In the genomic region with DNA sequence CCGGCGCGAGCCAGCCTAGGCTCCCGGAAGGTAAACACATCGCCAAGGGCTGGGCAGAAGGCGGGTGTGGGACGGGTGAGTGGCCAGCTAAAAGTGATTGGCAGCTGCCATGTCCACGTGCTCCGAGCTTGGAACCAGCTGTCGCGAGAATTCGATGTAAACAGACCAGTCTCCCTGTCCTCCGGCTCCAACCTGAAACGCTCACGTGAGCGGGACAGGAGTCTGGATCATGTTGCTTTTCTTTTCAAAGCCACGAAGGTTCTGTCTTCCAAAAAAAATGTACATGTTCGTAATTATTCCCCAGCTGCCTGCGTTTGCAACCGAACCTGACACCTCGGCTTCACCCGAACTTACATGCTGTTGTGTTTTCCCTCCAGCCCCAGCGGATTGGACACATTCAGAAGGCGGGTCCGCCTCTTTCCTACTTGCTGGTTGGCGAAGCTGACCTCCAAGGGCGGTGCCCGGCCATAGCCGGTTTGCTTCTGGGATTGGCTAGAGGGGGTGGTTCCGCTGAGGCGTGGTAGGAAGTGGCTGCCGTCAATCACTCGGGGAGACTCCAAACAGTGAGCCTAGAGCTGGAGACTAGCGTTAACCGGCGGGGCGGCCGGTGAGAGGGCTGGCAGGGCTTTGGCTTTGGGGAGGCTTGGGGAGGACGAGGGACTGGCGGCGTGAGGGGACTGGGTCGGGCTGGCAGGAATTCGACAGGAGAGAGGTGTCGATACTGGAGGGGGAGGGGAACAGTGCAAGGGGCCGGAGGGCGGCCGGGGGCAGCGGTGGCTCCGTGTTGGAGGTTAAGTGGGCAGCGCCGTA, we compare ENCODE assay signal across 1 cellular context.
TF ChIP-seq lines count a peak whose summit lies in the region.

TSS of gene BCAS3 (plus strand) at position 544 of the 810 bp plus-strand sequence.

TF ChIP-seq in HepG2, 621 proteins besides CTCF, POLR2A, EP300 and RAD21 (continued from another document and continues in another):
- peak; percentile 88 for TF ChIP-seq IRF2 (CRISPR knock-in tag; IDR thresholded peaks at IDR 0.05)
- peak; percentile 76; the same call in 1 of the 2 replicates for TF ChIP-seq ZNF816 (CRISPR knock-in tag; IDR thresholded peaks at IDR 0.05; ENCODE audit: borderline replicate concordance)
- peak; percentile 77 for TF ChIP-seq POGZ (CRISPR knock-in tag; IDR thresholded peaks at IDR 0.05)
- TF ChIP-seq ZMAT3 (CRISPR knock-in tag; conservative IDR thresholded peaks at IDR 0.05): peak; percentile 87; the same call in 1 of the 2 replicates
- peak; percentile 92 for TF ChIP-seq XRCC5 (optimal IDR thresholded peaks at IDR 0.05; ENCODE audit: low read length)
- peak; percentile 96 for TF ChIP-seq CHD2 (IDR thresholded peaks at IDR 0.05; ENCODE audit: low read depth, low read length)
- peak; percentile 50; the same call in 1 of the 2 replicates for TF ChIP-seq ZNF609 (CRISPR knock-in tag; IDR thresholded peaks at IDR 0.05; ENCODE audit: borderline replicate concordance)
- TF ChIP-seq JUND (CRISPR knock-in tag; IDR thresholded peaks at IDR 0.05): no peak
- TF ChIP-seq GATAD2A (CRISPR knock-in tag; IDR thresholded peaks at IDR 0.05): peak; percentile 29
- TF ChIP-seq CHCHD3 (CRISPR knock-in tag; IDR thresholded peaks at IDR 0.05): no peak
- peak; percentile 68 for TF ChIP-seq RBFOX2 (IDR thresholded peaks at IDR 0.05; ENCODE audit: low read depth, low read length)
- TF ChIP-seq MAZ (IDR thresholded peaks at IDR 0.05; ENCODE audit: borderline replicate concordance, low read depth, low read length): peak; percentile 47; the same call in 1 of the 2 replicates
- TF ChIP-seq MAZ (CRISPR knock-in tag; IDR thresholded peaks at IDR 0.05; ENCODE audit: low read depth): peak; percentile 65
- no peak for TF ChIP-seq NFRKB (IDR thresholded peaks at IDR 0.05)
- TF ChIP-seq LCORL (IDR thresholded peaks at IDR 0.05): no peak
- TF ChIP-seq LCORL (CRISPR knock-in tag; IDR thresholded peaks at IDR 0.05): no peak; the same call in 1 of the 2 replicates
- 0 out of 2 replicates have a peak, but pooled peaks have one; percentile 26 for TF ChIP-seq ZNF780A (CRISPR knock-in tag; IDR thresholded peaks at IDR 0.05)
- TF ChIP-seq MTERF4 (CRISPR knock-in tag; IDR thresholded peaks at IDR 0.05): peak; percentile 80; the same call in 1 of the 2 replicates
- TF ChIP-seq TP53 (CRISPR knock-in tag; conservative IDR thresholded peaks at IDR 0.05): peak; percentile 50; the same call in 1 of the 2 replicates
- TF ChIP-seq GLI4 (CRISPR knock-in tag; IDR thresholded peaks at IDR 0.05; ENCODE audit: borderline replicate concordance): peak; percentile 92; the same call in 1 of the 2 replicates
- peak; percentile 96 for TF ChIP-seq ZNF501 (CRISPR knock-in tag; IDR thresholded peaks at IDR 0.05)
- TF ChIP-seq TAF1 (CRISPR knock-in tag; IDR thresholded peaks at IDR 0.05): peak; percentile 7
- TF ChIP-seq NONO (IDR thresholded peaks at IDR 0.05): no peak
- peak; percentile 41; the same call in 1 of the 2 replicates for TF ChIP-seq NONO (CRISPR knock-in tag; conservative IDR thresholded peaks at IDR 0.05)
- peak; percentile 81 for TF ChIP-seq TAF15 (IDR thresholded peaks at IDR 0.05; ENCODE audit: low read depth, low read length, poor library complexity, severe bottlenecking)
- peak; percentile 74 for TF ChIP-seq U2AF1 (optimal IDR thresholded peaks at IDR 0.05; ENCODE audit: low read depth, low read length)
- peak; percentile 79; the same call in 1 of the 2 replicates for TF ChIP-seq GATA4 (IDR thresholded peaks at IDR 0.05; ENCODE audit: borderline replicate concordance, low read depth)
- TF ChIP-seq FOXK1 (CRISPR knock-in tag; IDR thresholded peaks at IDR 0.05; ENCODE audit: borderline replicate concordance, low read depth): peak; percentile 100
- TF ChIP-seq, protein P1, sequence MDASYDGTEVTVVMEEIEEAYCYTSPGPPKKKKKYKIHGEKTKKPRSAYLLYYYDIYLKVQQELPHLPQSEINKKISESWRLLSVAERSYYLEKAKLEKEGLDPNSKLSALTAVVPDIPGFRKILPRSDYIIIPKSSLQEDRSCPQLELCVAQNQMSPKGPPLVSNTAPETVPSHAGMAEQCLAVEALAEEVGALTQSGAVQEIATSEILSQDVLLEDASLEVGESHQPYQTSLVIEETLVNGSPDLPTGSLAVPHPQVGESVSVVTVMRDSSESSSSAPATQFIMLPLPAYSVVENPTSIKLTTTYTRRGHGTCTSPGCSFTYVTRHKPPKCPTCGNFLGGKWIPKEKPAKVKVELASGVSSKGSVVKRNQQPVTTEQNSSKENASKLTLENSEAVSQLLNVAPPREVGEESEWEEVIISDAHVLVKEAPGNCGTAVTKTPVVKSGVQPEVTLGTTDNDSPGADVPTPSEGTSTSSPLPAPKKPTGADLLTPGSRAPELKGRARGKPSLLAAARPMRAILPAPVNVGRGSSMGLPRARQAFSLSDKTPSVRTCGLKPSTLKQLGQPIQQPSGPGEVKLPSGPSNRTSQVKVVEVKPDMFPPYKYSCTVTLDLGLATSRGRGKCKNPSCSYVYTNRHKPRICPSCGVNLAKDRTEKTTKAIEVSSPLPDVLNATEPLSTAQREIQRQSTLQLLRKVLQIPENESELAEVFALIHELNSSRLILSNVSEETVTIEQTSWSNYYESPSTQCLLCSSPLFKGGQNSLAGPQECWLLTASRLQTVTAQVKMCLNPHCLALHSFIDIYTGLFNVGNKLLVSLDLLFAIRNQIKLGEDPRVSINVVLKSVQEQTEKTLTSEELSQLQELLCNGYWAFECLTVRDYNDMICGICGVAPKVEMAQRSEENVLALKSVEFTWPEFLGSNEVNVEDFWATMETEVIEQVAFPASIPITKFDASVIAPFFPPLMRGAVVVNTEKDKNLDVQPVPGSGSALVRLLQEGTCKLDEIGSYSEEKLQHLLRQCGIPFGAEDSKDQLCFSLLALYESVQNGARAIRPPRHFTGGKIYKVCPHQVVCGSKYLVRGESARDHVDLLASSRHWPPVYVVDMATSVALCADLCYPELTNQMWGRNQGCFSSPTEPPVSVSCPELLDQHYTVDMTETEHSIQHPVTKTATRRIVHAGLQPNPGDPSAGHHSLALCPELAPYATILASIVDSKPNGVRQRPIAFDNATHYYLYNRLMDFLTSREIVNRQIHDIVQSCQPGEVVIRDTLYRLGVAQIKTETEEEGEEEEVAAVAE (CRISPR knock-in tag; IDR thresholded peaks at IDR 0.05; ENCODE audit: borderline replicate concordance): peak; percentile 82; the same call in 1 of the 2 replicates
- TF ChIP-seq E2F5 (CRISPR knock-in tag; conservative IDR thresholded peaks at IDR 0.05): peak; percentile 28
- TF ChIP-seq HCFC1 (IDR thresholded peaks at IDR 0.05; ENCODE audit: low read depth, low read length): peak; percentile 38; the same call in 1 of the 2 replicates
- TF ChIP-seq HNRNPL (IDR thresholded peaks at IDR 0.05; ENCODE audit: low read depth, low read length): peak; percentile 60; the same call in 1 of the 2 replicates
- peak; percentile 71; the same call in 1 of the 2 replicates for TF ChIP-seq HIVEP1 (CRISPR knock-in tag; IDR thresholded peaks at IDR 0.05)
- peak; percentile 54 for TF ChIP-seq ZSCAN25 (CRISPR knock-in tag; IDR thresholded peaks at IDR 0.05)
- peak; percentile 97 for TF ChIP-seq ZNF543 (CRISPR knock-in tag; IDR thresholded peaks at IDR 0.05)
- no peak for TF ChIP-seq FOXA1 (IDR thresholded peaks at IDR 0.05)
- TF ChIP-seq FOXA1 (CRISPR knock-in tag; IDR thresholded peaks at IDR 0.05): peak; percentile 96
- peak; percentile 64 for TF ChIP-seq SALL1 (CRISPR knock-in tag; IDR thresholded peaks at IDR 0.05)
- peak; percentile 43; the same call in 1 of the 2 replicates for TF ChIP-seq ZNF549 (CRISPR knock-in tag; IDR thresholded peaks at IDR 0.05)
- TF ChIP-seq ZNF577 (CRISPR knock-in tag; IDR thresholded peaks at IDR 0.05; ENCODE audit: borderline replicate concordance, low read depth): no peak
- no peak for TF ChIP-seq ZNF660 (CRISPR knock-in tag; IDR thresholded peaks at IDR 0.05; ENCODE audit: borderline replicate concordance, low read depth)
- peak; percentile 34 for TF ChIP-seq NR0B2 (CRISPR knock-in tag; IDR thresholded peaks at IDR 0.05)
- TF ChIP-seq CBFB (CRISPR knock-in tag; IDR thresholded peaks at IDR 0.05): peak; percentile 1; the same call in 1 of the 2 replicates
- TF ChIP-seq DMAP1 (CRISPR knock-in tag; IDR thresholded peaks at IDR 0.05): peak; percentile 76; the same call in 1 of the 2 replicates
- TF ChIP-seq MYC (CRISPR knock-in tag; IDR thresholded peaks at IDR 0.05; ENCODE audit: borderline replicate concordance): peak; percentile 88; the same call in 1 of the 2 replicates
- peak; percentile 43; the same call in 1 of the 2 replicates for TF ChIP-seq ZNF446 (CRISPR knock-in tag; IDR thresholded peaks at IDR 0.05)
- peak; percentile 90 for TF ChIP-seq ARNT2 (CRISPR knock-in tag; IDR thresholded peaks at IDR 0.05; ENCODE audit: low read depth)
- no peak for TF ChIP-seq SRSF4 (IDR thresholded peaks at IDR 0.05; ENCODE audit: low read depth, low read length, poor library complexity, severe bottlenecking)
- peak; percentile 82; the same call in 1 of the 2 replicates for TF ChIP-seq MXD1 (CRISPR knock-in tag; IDR thresholded peaks at IDR 0.05)
- TF ChIP-seq REL (CRISPR knock-in tag; conservative IDR thresholded peaks at IDR 0.05): no peak
- TF ChIP-seq GABPB1 (CRISPR knock-in tag; IDR thresholded peaks at IDR 0.05): peak; percentile 96
- TF ChIP-seq DZIP1 (CRISPR knock-in tag; IDR thresholded peaks at IDR 0.05): peak; percentile 94; the same call in 1 of the 2 replicates
- no peak for TF ChIP-seq ZNF7 (CRISPR knock-in tag; IDR thresholded peaks at IDR 0.05)
- peak; percentile 22; the same call in 1 of the 2 replicates for TF ChIP-seq WIZ (CRISPR knock-in tag; IDR thresholded peaks at IDR 0.05)
